Comparison of ENCODE assay signal across 11 cellular contexts in the genomic region with DNA sequence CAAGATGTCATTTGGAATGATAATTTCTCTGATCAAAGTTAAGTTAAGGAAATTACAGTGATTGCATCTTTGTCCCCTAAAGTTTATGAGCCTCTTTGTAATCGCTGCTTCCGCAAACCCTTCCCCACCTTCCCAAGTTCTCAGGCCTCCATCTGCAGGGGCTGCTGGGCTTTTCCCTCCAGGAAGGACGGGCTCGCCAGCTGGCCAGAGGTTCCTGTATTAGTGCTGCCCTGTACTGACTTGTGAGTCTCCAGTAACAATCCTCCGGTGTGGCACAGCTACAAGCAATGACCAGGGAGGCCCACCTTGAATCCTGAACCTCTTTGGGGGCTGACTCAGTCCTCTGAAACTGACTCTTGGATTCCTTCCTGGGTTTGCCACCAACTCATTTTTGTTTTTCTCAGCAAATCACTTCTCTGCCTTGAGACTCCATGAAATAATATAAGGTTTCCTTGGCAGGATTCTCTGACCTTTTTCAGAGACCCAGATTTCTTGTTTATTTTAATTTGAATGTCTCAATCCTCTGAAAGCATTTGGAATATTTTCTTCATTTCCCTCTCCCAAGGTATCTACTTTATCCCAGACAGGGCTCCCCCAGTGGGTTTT.
DNase-seq lines count a peak whose midpoint lies in the region; ATAC-seq and TF ChIP-seq lines count a peak whose summit lies in the region.
"Had no signal": no experiment of that assay in that cellular context is flagged by ENCODE, and none has a peak within 500 bp of the region (broad histone marks: within the 10 kb centered on the region; RNA-seq: fewer than 3 reads in every experiment).

No MANE protein-coding gene starts in this region.

- H3K9me3 ChIP-seq in adipocyte (ENCODE audit: control insufficient read depth, low read length) (no peaks in the 10 kb centered on the region), osteoblast (ENCODE audit: low read depth, low read length) (no peaks in the 10 kb centered on the region), transverse colon (no peaks in the 10 kb centered on the region)

- H3K9me3 Mint-ChIP-seq in natural killer cell treated with Interleukin-12 subunit alpha and Interleukin-12 subunit beta and Interleukin-15 and Interleukin-18, amount 100 ng/mL, for 72 hours: no peaks in the 10 kb centered on the region

- peak overlapping the region; percentile 46 for H2AFZ ChIP-seq in osteoblast (ENCODE audit: low read length)

- H3K27me3 ChIP-seq in adipocyte (replicated peaks; ENCODE audit: control insufficient read depth, insufficient read depth, low read length) (no peaks in the 10 kb centered on the region), osteoblast (ENCODE audit: insufficient read depth, low read length) (no peaks in the 10 kb centered on the region), transverse colon (no peaks in the 10 kb centered on the region)

- ATAC-seq in natural killer cell treated with Interleukin-12 subunit alpha and Interleukin-12 subunit beta and Interleukin-15 and Interleukin-18, amount 100 ng/mL, for 72 hours: no peak

- H3K36me3 ChIP-seq in adipocyte (ENCODE audit: control insufficient read depth, insufficient read depth, low read length, severe bottlenecking) (no peaks in the 10 kb centered on the region), osteoblast (ENCODE audit: insufficient read depth, low read length) (no peaks in the 10 kb centered on the region), transverse colon (no peaks in the 10 kb centered on the region)

- no peak for TF ChIP-seq CTCF in osteoblast (IDR thresholded peaks at IDR 0.05; ENCODE audit: extremely low read depth, low read depth, low read length)
- TF ChIP-seq CTCF in transverse colon (IDR thresholded peaks at IDR 0.05): no peak

- H3K4me3 Mint-ChIP-seq in natural killer cell treated with Interleukin-12 subunit alpha and Interleukin-12 subunit beta and Interleukin-15 and Interleukin-18, amount 100 ng/mL, for 72 hours: no peak overlapping the region

- peak; percentile 73 for DNase-seq in adipocyte (ENCODE audit: low read depth)
- DNase-seq in fibroblast of gingiva (ENCODE audit: low read depth): peak; percentile 51
- DNase-seq in osteoblast (ENCODE audit: insufficient read length, low spot score, missing footprints): peak; percentile 22
- no peak for DNase-seq in transverse colon
- DNase-seq in natural killer cell treated with Interleukin-12 subunit alpha and Interleukin-12 subunit beta and Interleukin-15 and Interleukin-18, amount 100 ng/mL, for 72 hours (ENCODE audit: low spot score): no peak
- DNase-seq in posterior vena cava (ENCODE audit: low spot score): no peak
- no peak for DNase-seq in NCI-H2081 treated with DMSO at 0.1 percent for 48 hours (lab: John Stamatoyannopoulos, UW)
- DNase-seq: activated CD4-positive, CD25-positive, alpha-beta regulatory T cell; Karpas-422; NCI-H2029; NK-92 treated with Interleukin-12 subunit alpha and Interleukin-12 subunit beta, amount 100 ng/mL, for 24 hours had no signal

- H3K27ac ChIP-seq in osteoblast (ENCODE audit: low read depth, low read length): peak overlapping the region; percentile 52
- H3K27ac ChIP-seq in transverse colon: peak overlapping the region; percentile 60 to 78 (median 74)

- no peak for TF ChIP-seq EP300 in transverse colon (IDR thresholded peaks at IDR 0.05; ENCODE audit: low read depth)

- no peaks in the 10 kb centered on the region for H3K27me3 Mint-ChIP-seq in natural killer cell treated with Interleukin-12 subunit alpha and Interleukin-12 subunit beta and Interleukin-15 and Interleukin-18, amount 100 ng/mL, for 72 hours

- intact Hi-C loops in transverse colon (cut with DNase I; ENCODE audit: low total_unique reads): loop anchor here (10.0 kb wide), 1 partner anchor 401 kb away; a partner anchor contains a TSS
- intact Hi-C loops in posterior vena cava (cut with DNase I): loop anchor here (10.0 kb wide), 3 partner anchors 71 to 421 kb away; no protein-coding TSS in a partner anchor

- no peaks in the 10 kb centered on the region for H3K36me3 Mint-ChIP-seq in natural killer cell treated with Interleukin-12 subunit alpha and Interleukin-12 subunit beta and Interleukin-15 and Interleukin-18, amount 100 ng/mL, for 72 hours

- no peaks in the 10 kb centered on the region for H4K20me1 ChIP-seq in osteoblast (ENCODE audit: insufficient read depth, low read length)

- H3K4me1 ChIP-seq in adipocyte (ENCODE audit: control insufficient read depth, insufficient read depth, low read length) (peaks cover 81% of the 10 kb centered on the region), osteoblast (ENCODE audit: insufficient read depth, low read length) (peaks cover 71% of the 10 kb centered on the region), transverse colon (peaks cover 11 to 72% (median 27%) of the 10 kb centered on the region in 4 donors)

- in situ Hi-C loops in transverse colon (cut with MboI; ENCODE audit: low pct_ligation_motif_present in 1 of 4, low pct_unique_long_range_greater_than_20kb in 1 of 4, low sequenced_read_pairs in 3 of 4): no loop called here

- H3K4me2 ChIP-seq in osteoblast (ENCODE audit: insufficient read depth, low read length): no peak overlapping the region

- 80 to 83% methylated on average over 2 to 5 of the region's 5 CpGs for WGBS in transverse colon (ENCODE audit: low coverage in 1 of 2), 2 donors

- no peaks in the 10 kb centered on the region for H3K79me2 ChIP-seq in osteoblast (ENCODE audit: insufficient read depth, low read length)

- no peak for TF ChIP-seq POLR2A in transverse colon (IDR thresholded peaks at IDR 0.05)

- H3K27ac Mint-ChIP-seq in natural killer cell treated with Interleukin-12 subunit alpha and Interleukin-12 subunit beta and Interleukin-15 and Interleukin-18, amount 100 ng/mL, for 72 hours: peak overlapping the region in 1 of 2 donors; percentile 40

- H3K4me1 Mint-ChIP-seq in natural killer cell treated with Interleukin-12 subunit alpha and Interleukin-12 subunit beta and Interleukin-15 and Interleukin-18, amount 100 ng/mL, for 72 hours (ENCODE audit: low read depth in 2 of 2): peaks cover 5 to 7% of the 10 kb centered on the region in 2 donors

- peak overlapping the region; percentile 39 for H3K9ac ChIP-seq in adipocyte (ENCODE audit: low read length)

- H3K4me3 ChIP-seq in adipocyte (ENCODE audit: low read length): no peak overlapping the region
- no peak overlapping the region for H3K4me3 ChIP-seq in osteoblast (ENCODE audit: insufficient read depth, low read length)
- H3K4me3 ChIP-seq in transverse colon: no peak overlapping the region

Comparison
In these comparisons a context has a peak if more than half of its experiments do, and no peak if none do; other contexts are left out.
1. DNase-seq: peak in adipocyte (single experiment), fibroblast of gingiva (single experiment) and osteoblast (single experiment); none in transverse colon (single experiment), natural killer cell treated with Interleukin-12 subunit alpha and Interleukin-12 subunit beta and Interleukin-15 and Interleukin-18, amount 100 ng/mL, for 72 hours (single experiment), posterior vena cava (single experiment) and NCI-H2081 treated with DMSO at 0.1 percent for 48 hours (single experiment).